In genomic region chr17:50953831-50954601, GRCh38 we compare ENCODE assay signal across 8 cellular contexts.
DNase-seq lines count a peak whose midpoint lies in the region; ATAC-seq and TF ChIP-seq lines count a peak whose summit lies in the region.

No MANE protein-coding gene starts in this region.

- intact Hi-C loops in IMR-90 (cut with micrococcal nuclease) = loop anchor here (10.0 kb wide), 1 partner anchor 409 kb away; the partner anchor contains the start of gene SPATA20
- intact Hi-C loops in left cardiac atrium (cut with DNase I) = loop anchor here (5.0 to 10.0 kb wide), 3 partner anchors 107 to 409 kb away; partner anchors contain the start of gene SPATA20 (in 1 of the 2)

- H3K23ac ChIP-seq in IMR-90 (ENCODE audit: low read depth, low read length) = peak overlapping the region; percentile 98

- ATAC-seq in IMR-90 (ENCODE audit: low read depth) (peak; percentile 51), left cardiac atrium (peak; percentile 6 to 21)

- POLR2A ChIA-PET in IMR-90 (lab: Charles Lee; ENCODE audit: unreplicated experiment) = interaction anchor here (0.6 to 1.1 kb wide), 3 partner anchors 88 to 138 kb away, joined by 3 to 11 read pairs (median 8); partner anchors contain the start of gene TOB1

- H3K14ac ChIP-seq in IMR-90 (replicated peaks; ENCODE audit: low read depth, low read length) = peak overlapping the region; percentile 94

- peak overlapping the region; percentile 98 for H2BK20ac ChIP-seq in IMR-90 (ENCODE audit: low read depth, low read length)

- peak overlapping the region; percentile 97 for H2AK9ac ChIP-seq in IMR-90 (replicated peaks; ENCODE audit: low read depth, low read length, poor library complexity)

- no peaks in the 10 kb centered on the region for H4K20me1 ChIP-seq in IMR-90 (ENCODE audit: insufficient read depth, low read length)

- peaks cover 31% of the 10 kb centered on the region for H3K9me1 ChIP-seq in IMR-90 (ENCODE audit: insufficient read depth, low read length)

- peak overlapping the region; percentile 97 for H2BK5ac ChIP-seq in IMR-90 (ENCODE audit: low read depth, low read length, poor library complexity, severe bottlenecking)

- BruUV-seq in IMR-90 (replicated peaks; lab: Mats Ljungman, UMichigan) = no TSS peak

- peak overlapping the region; percentile 82 to 99; a peak in 3 of 4 replicates for H4K8ac ChIP-seq in IMR-90 (ENCODE audit: low read depth in 2 of 2, low read length in 2 of 2)

- peak overlapping the region; percentile 98 for H3K4ac ChIP-seq in IMR-90 (ENCODE audit: low read depth, low read length)

- TF ChIP-seq CTCF in BE2C (IDR thresholded peaks at IDR 0.05; ENCODE audit: low read depth, low read length) = no peak
- TF ChIP-seq CTCF in IMR-90 (conservative IDR thresholded peaks at IDR 0.05; ENCODE audit: low read depth, low read length) = no peak
- no peak for TF ChIP-seq CTCF in WERI-Rb-1 (IDR thresholded peaks at IDR 0.05; ENCODE audit: low read depth, low read length)

- peaks cover 0 to 24% of the 10 kb centered on the region in 2 experiments; a peak in 2 of 4 replicates for H3K79me1 ChIP-seq in IMR-90 (ENCODE audit: low read depth in 1 of 2, low read length in 2 of 2)

- H3K9ac ChIP-seq in IMR-90 (ENCODE audit: low read depth, low read length) (peak overlapping the region; percentile 34), skeletal muscle tissue (ENCODE audit: low read depth in 1 of 3, low read length in 3 of 3) (peak overlapping the region; percentile 76 to 86 (median 82))

- DNase-seq in BE2C (peak; percentile 94), IMR-90 (peak; percentile 82), WERI-Rb-1 (peak; percentile 98), left cardiac atrium (no peak), mucosa of gallbladder (ENCODE audit: low spot score) (no peak), KG1 (lab: John Stamatoyannopoulos, UW) (no peak), T-helper 1 cell (no peak)

- peak overlapping the region; percentile 95 for H4K5ac ChIP-seq in IMR-90 (ENCODE audit: low read depth, low read length)

- peak overlapping the region; percentile 99; the same call in 2 of the 3 replicates for H2BK15ac ChIP-seq in IMR-90 (ENCODE audit: low read depth, low read length)

- 0 out of 2 replicates have a peak overlapping the region, but pooled peaks have one; percentile 6 for H3K4me2 ChIP-seq in IMR-90 (ENCODE audit: low read depth, low read length)

- H2AFZ ChIP-seq in IMR-90 (replicated peaks; ENCODE audit: low read length, poor library complexity) = peak overlapping the region; percentile 86

- no CpG with 5 or more reads among the region's 17 CpGs for WGBS in IMR-90 (ENCODE audit: extremely low coverage in 2 of 2, insufficient read length in 1 of 2), 2 experiments

- H4K91ac ChIP-seq in IMR-90 (ENCODE audit: insufficient read depth, low read depth, low read length) = peak overlapping the region; percentile 99

- peak overlapping the region; percentile 76 for H3K18ac ChIP-seq in IMR-90 (ENCODE audit: low read depth, low read length)

- H3K27ac ChIP-seq in IMR-90 (ENCODE audit: insufficient read depth, low read length) (peak overlapping the region; percentile 73), WERI-Rb-1 (peak overlapping the region; percentile 87), skeletal muscle tissue (ENCODE audit: low read depth, low read length) (peak overlapping the region; percentile 95)

- peak overlapping the region; percentile 16 for H3K4me3 ChIP-seq in BE2C (ENCODE audit: low read depth, low read length)
- no peak overlapping the region for H3K4me3 ChIP-seq in IMR-90 (ENCODE audit: insufficient read depth, low read depth, low read length)
- H3K4me3 ChIP-seq in WERI-Rb-1 (ENCODE audit: low read depth, low read length) = peak overlapping the region; percentile 31
- peak overlapping the region; percentile 47 to 62 (median 52) for H3K4me3 ChIP-seq in skeletal muscle tissue (ENCODE audit: low read length in 3 of 3)

- H3K4me1 ChIP-seq in BE2C (peaks cover 59% of the 10 kb centered on the region), IMR-90 (ENCODE audit: control insufficient read depth, insufficient read depth, low read length) (peaks cover 39% of the 10 kb centered on the region), skeletal muscle tissue (ENCODE audit: control insufficient read depth in 3 of 3, insufficient read depth in 3 of 3, low read length in 3 of 3) (peaks cover 63 to 75% (median 72%) of the 10 kb centered on the region in 3 donors)

- CTCF ChIA-PET in IMR-90 (lab: Yijun Ruan, JAX) = interaction anchor here (0.5 to 2.6 kb wide), 3 partner anchors 32 to 102 kb away, joined by 3 to 21 read pairs (median 7); no protein-coding TSS in a partner anchor

- H2BK120ac ChIP-seq in IMR-90 (ENCODE audit: low read depth, low read length) = peak overlapping the region; percentile 98

- H3K56ac ChIP-seq in IMR-90 (ENCODE audit: extremely low read depth, insufficient read depth, low read length) = peak overlapping the region; percentile 75; the same call in 1 of the 2 replicates

- dilution Hi-C loops in IMR-90 (cut with HindIII; ENCODE audit: low sequenced_read_pairs, unreplicated experiment) = no loop called here

- no peak; the same call in none of the 2 replicates for TF ChIP-seq POLR2A in IMR-90 (IDR thresholded peaks at IDR 0.05; ENCODE audit: low read depth, low read length)

- H2AK5ac ChIP-seq in IMR-90 (ENCODE audit: low read depth, low read length) = peak overlapping the region; percentile 97

- H3K36me3 ChIP-seq in BE2C (no peaks in the 10 kb centered on the region), IMR-90 (ENCODE audit: control insufficient read depth, insufficient read depth, low read length) (no peaks in the 10 kb centered on the region), WERI-Rb-1 (no peaks in the 10 kb centered on the region), skeletal muscle tissue (ENCODE audit: control insufficient read depth in 3 of 3, insufficient read depth in 3 of 3, low read length in 3 of 3) (peaks cover 0 to 4% (median 0%) of the 10 kb centered on the region in 3 donors)

- in situ Hi-C loops in IMR-90 (cut with MboI; ENCODE audit: low sequenced_read_pairs) = loop anchor here (10.0 kb wide), 1 partner anchor 409 kb away; the partner anchor contains the start of gene SPATA20

- H3K27me3 ChIP-seq in BE2C = no peaks in the 10 kb centered on the region
- no peaks in the 10 kb centered on the region for H3K27me3 ChIP-seq in IMR-90 (ENCODE audit: control insufficient read depth, insufficient read depth, low read length)
- no peaks in the 10 kb centered on the region for H3K27me3 ChIP-seq in WERI-Rb-1 (ENCODE audit: insufficient read depth, low read depth, severe bottlenecking)
- H3K27me3 ChIP-seq in skeletal muscle tissue (ENCODE audit: control insufficient read depth in 3 of 3, insufficient read depth in 3 of 3, low read length in 3 of 3) = no peaks in the 10 kb centered on the region

- TF ChIP-seq RAD21 in IMR-90 (IDR thresholded peaks at IDR 0.05; ENCODE audit: low read length) = no peak

- no peaks in the 10 kb centered on the region for H3K9me3 ChIP-seq in BE2C
- no peaks in the 10 kb centered on the region for H3K9me3 ChIP-seq in IMR-90 (ENCODE audit: control insufficient read depth, insufficient read depth, low read length)
- H3K9me3 ChIP-seq in WERI-Rb-1 (ENCODE audit: severe bottlenecking) = no peaks in the 10 kb centered on the region
- H3K9me3 ChIP-seq in skeletal muscle tissue (ENCODE audit: control insufficient read depth in 3 of 3, low read length in 3 of 3) = no peaks in the 10 kb centered on the region

TF ChIP-seq in IMR-90, 13 proteins besides CTCF, POLR2A, EP300 and RAD21:
- TF ChIP-seq BHLHE40 (IDR thresholded peaks at IDR 0.05; ENCODE audit: low read depth, low read length) (no peak), MAFK (IDR thresholded peaks at IDR 0.05; ENCODE audit: low read depth, low read length) (no peak), FOS (IDR thresholded peaks at IDR 0.05; ENCODE audit: low read depth, low read length) (no peak), RFX5 (IDR thresholded peaks at IDR 0.05; ENCODE audit: low read depth, low read length) (no peak), CHD1 (IDR thresholded peaks at IDR 0.05; ENCODE audit: low read depth, low read length) (no peak), RCOR1 (IDR thresholded peaks at IDR 0.05; ENCODE audit: insufficient replicate concordance, low read length) (no peak), MAZ (IDR thresholded peaks at IDR 0.05; ENCODE audit: borderline replicate concordance, low read depth, low read length) (peak; percentile 91), NFE2L2 (IDR thresholded peaks at IDR 0.05; ENCODE audit: low read depth, low read length) (0 out of 2 replicates have a peak, but pooled peaks have one; percentile 0), SMC3 (IDR thresholded peaks at IDR 0.05; ENCODE audit: low read depth, low read length) (no peak), USF2 (IDR thresholded peaks at IDR 0.05; ENCODE audit: low read depth, low read length) (no peak), CEBPB (IDR thresholded peaks at IDR 0.05; ENCODE audit: low read depth, low read length) (no peak), MXI1 (IDR thresholded peaks at IDR 0.05; ENCODE audit: borderline replicate concordance, low read depth, low read length) (no peak), ELK1 (IDR thresholded peaks at IDR 0.05; ENCODE audit: borderline replicate concordance, low read depth, low read length) (no peak)
TF ChIP-seq in IMR-90: peak in this region for 2.

Comparison
In these comparisons a context has a peak if more than half of its experiments do, and no peak if none do; other contexts are left out.
1. DNase-seq: peak in BE2C (single experiment), IMR-90 (single experiment) and WERI-Rb-1 (single experiment); none in left cardiac atrium (single experiment), mucosa of gallbladder (single experiment), KG1 (single experiment) and T-helper 1 cell (0 of 5).
2. Peak in every context shown above with its lines, with median percentiles within 50 percentile points of each other: H3K27ac ChIP-seq.